Comparison of ENCODE assay signal across 9 cellular contexts in the genomic region with DNA sequence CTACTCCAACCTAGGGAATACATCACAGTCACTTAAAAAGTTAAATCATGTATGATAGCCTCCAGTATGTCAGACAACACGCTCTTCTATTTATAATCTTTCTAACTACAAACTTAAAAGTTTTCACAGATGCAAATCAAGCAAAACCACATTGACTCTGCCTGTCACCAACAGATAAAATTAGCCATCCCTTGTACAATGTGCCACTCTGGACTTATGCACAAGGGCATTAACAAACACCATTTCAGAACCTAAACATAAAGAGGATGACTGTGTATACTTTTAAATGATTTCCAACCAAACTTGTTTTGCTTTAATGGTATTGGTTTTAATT. TPM values are rescaled to one million over a fixed set of nuclear protein-coding genes. Genes with fewer than 3 reads are reported as not detected.
DNase-seq lines count a peak whose midpoint lies in the region; ATAC-seq and TF ChIP-seq lines count a peak whose summit lies in the region.
"Had no signal": no experiment of that assay in that cellular context is flagged by ENCODE, and none has a peak within 500 bp of the region (broad histone marks: within the 10 kb centered on the region; RNA-seq: fewer than 3 reads in every experiment).

No MANE protein-coding gene starts in this region.

- no peak for DNase-seq in immature natural killer cell
- DNase-seq in NCI-H2171 (lab: John Stamatoyannopoulos, UW): no peak
- no peak for DNase-seq in DMS114 treated with DMSO at 0.1 percent for 48 hours (lab: John Stamatoyannopoulos, UW; ENCODE audit: unreplicated experiment)
- DNase-seq in Caco-2: no peak
- no peak for DNase-seq in CD1c-positive myeloid dendritic cell (ENCODE audit: extremely low spot score)
- DNase-seq: stimulated activated CD4-positive, alpha-beta T cell treated with anti-CD3 and anti-CD28 coated beads, Interleukin-2, amount 100 ng/mL, for 24 hours had no signal

- no peak overlapping the region for H3K4me3 ChIP-seq in Caco-2 (ENCODE audit: low read depth, low read length)

- intact Hi-C loops in Caco-2 (cut with micrococcal nuclease; ENCODE audit: unreplicated experiment): no loop called here

- H3K4me3 Mint-ChIP-seq in immature natural killer cell (peak overlapping the region in 2 of 5 donors; percentile 24 to 42), Caco-2 (ENCODE audit: unreplicated experiment) (no peak overlapping the region)

- no peaks in the 10 kb centered on the region for H3K27me3 ChIP-seq in Caco-2 (replicated peaks; ENCODE audit: control insufficient read depth, insufficient read depth, low read length)

- H3K27me3 Mint-ChIP-seq in immature natural killer cell (ENCODE audit: low read depth in 3 of 3) (no peaks in the 10 kb centered on the region), Caco-2 (ENCODE audit: insufficient read depth, unreplicated experiment) (no peaks in the 10 kb centered on the region)

- no TSS peak for BruUV-seq in Caco-2 (replicated peaks; lab: Mats Ljungman, UMichigan)

- TF ChIP-seq CTCF in Caco-2 (IDR thresholded peaks at IDR 0.05; ENCODE audit: insufficient read depth in 1 of 2, low read depth in 1 of 2, low read length in 1 of 2, severe bottlenecking in 1 of 2, unreplicated experiment in 1 of 2): no peak

- H3K36me3 Mint-ChIP-seq in immature natural killer cell (no peaks in the 10 kb centered on the region), Caco-2 (ENCODE audit: insufficient read depth, unreplicated experiment) (peaks cover 6% of the 10 kb centered on the region)

- no peaks in the 10 kb centered on the region for H3K9me3 Mint-ChIP-seq in immature natural killer cell
- H3K9me3 Mint-ChIP-seq in Caco-2 (ENCODE audit: unreplicated experiment): no peaks in the 10 kb centered on the region

- H3K36me3 ChIP-seq in Caco-2 (ENCODE audit: control insufficient read depth, insufficient read depth, low read length): no peaks in the 10 kb centered on the region

- peaks cover 72 to 94% of the 10 kb centered on the region in 2 donors for H3K4me1 Mint-ChIP-seq in immature natural killer cell
- no peaks in the 10 kb centered on the region for H3K4me1 Mint-ChIP-seq in Caco-2 (ENCODE audit: low read depth, unreplicated experiment)

- H3K27ac Mint-ChIP-seq in immature natural killer cell (peak overlapping the region in 4 of 6 donors; percentile 13 to 78 (median 22)), Caco-2 (ENCODE audit: unreplicated experiment) (no peak overlapping the region)

- H3K9me3 ChIP-seq in Caco-2: no peaks in the 10 kb centered on the region

- ATAC-seq in GM18861 (IDR thresholded peaks at IDR 0.05; ENCODE audit: unreplicated experiment) (peak; percentile 43), GM21723 (IDR thresholded peaks at IDR 0.05; ENCODE audit: unreplicated experiment) (peak; percentile 65), HG03442 (IDR thresholded peaks at IDR 0.05; ENCODE audit: unreplicated experiment) (peak; percentile 37)

- CTCF ChIA-PET in Caco-2 (lab: Charles Lee): no interaction called here

- H3K4me1 ChIP-seq in Caco-2: no peaks in the 10 kb centered on the region

- POLR2A ChIA-PET in Caco-2 (lab: Charles Lee): no interaction called here

RNA-seq across cellular contexts. Expression of a gene that starts 14.7 kb away (rescaled TPM):
- 10 to 100 TPM; 42.0 to 53.4 (median 46.6) TPM for polyA plus RNA-seq in immature natural killer cell
- 23.9 and 25.6 TPM in 2 replicates for total RNA-seq in Caco-2 (2022)

RNA-seq across cellular contexts. Expression of a gene that starts 14.9 kb away (rescaled TPM):
- polyA plus RNA-seq in immature natural killer cell: 10 to 100 TPM in 1 of 3 donors, 1 to 10 TPM in 2; 3.4 to 12.6 (median 4.9) TPM
- 15.6 and 17.3 TPM in 2 replicates for total RNA-seq in Caco-2 (2022)
